ENCODE assay signal across 1 cellular context in genomic region chr2:231685349-231686191, GRCh38.
A peak's percentile ranks its signal among the peaks of the same experiment; 100 is the strongest.
TF ChIP-seq lines count a peak whose summit lies in the region.

No MANE protein-coding gene starts in this region.

TF ChIP-seq in HepG2, 621 proteins besides CTCF, POLR2A, EP300 and RAD21 (continued from another document and continues in another):
- TF ChIP-seq ZNF652 (CRISPR knock-in tag; IDR thresholded peaks at IDR 0.05; ENCODE audit: borderline replicate concordance, low read depth): no peak
- no peak for TF ChIP-seq MLLT10 (CRISPR knock-in tag; IDR thresholded peaks at IDR 0.05)
- no peak for TF ChIP-seq ZNF3 (CRISPR knock-in tag; IDR thresholded peaks at IDR 0.05)
- 0 out of 2 replicates have a peak, but pooled peaks have one; percentile 26 for TF ChIP-seq TBX3 (IDR thresholded peaks at IDR 0.05; ENCODE audit: borderline replicate concordance)
- TF ChIP-seq ZNF883 (CRISPR knock-in tag; IDR thresholded peaks at IDR 0.05; ENCODE audit: not compliant biosample characterization): no peak
- no peak for TF ChIP-seq HNRNPH1 (optimal IDR thresholded peaks at IDR 0.05; ENCODE audit: low read depth, low read length)
- no peak for TF ChIP-seq PCBP2 (optimal IDR thresholded peaks at IDR 0.05; ENCODE audit: low read depth, low read length, poor library complexity, severe bottlenecking)
- no peak for TF ChIP-seq HDAC2 (CRISPR knock-in tag; IDR thresholded peaks at IDR 0.05)
- TF ChIP-seq ZFAT (CRISPR knock-in tag; conservative IDR thresholded peaks at IDR 0.05): no peak
- peak; percentile 64; the same call in 1 of the 2 replicates for TF ChIP-seq ZNF224 (CRISPR knock-in tag; IDR thresholded peaks at IDR 0.05)
- TF ChIP-seq NFAT5 (CRISPR knock-in tag; IDR thresholded peaks at IDR 0.05): no peak
- TF ChIP-seq PHF20 (CRISPR knock-in tag; IDR thresholded peaks at IDR 0.05): no peak; the same call in 1 of the 2 replicates
- TF ChIP-seq ZBTB43 (CRISPR knock-in tag; conservative IDR thresholded peaks at IDR 0.05): no peak
- peak; percentile 59; the same call in 1 of the 2 replicates for TF ChIP-seq SALL1 (CRISPR knock-in tag; IDR thresholded peaks at IDR 0.05)
- peak; percentile 34; the same call in 1 of the 2 replicates for TF ChIP-seq HDAC1 (CRISPR knock-in tag; IDR thresholded peaks at IDR 0.05)
- no peak for TF ChIP-seq ARNT (IDR thresholded peaks at IDR 0.05)
- TF ChIP-seq ZNF816 (CRISPR knock-in tag; IDR thresholded peaks at IDR 0.05; ENCODE audit: borderline replicate concordance): no peak
- no peak for TF ChIP-seq MED13 (CRISPR knock-in tag; IDR thresholded peaks at IDR 0.05)
- 0 out of 2 replicates have a peak, but pooled peaks have one; percentile 36 for TF ChIP-seq UBTF (CRISPR knock-in tag; IDR thresholded peaks at IDR 0.05)
- no peak for TF ChIP-seq ZSCAN30 (CRISPR knock-in tag; IDR thresholded peaks at IDR 0.05)
- no peak for TF ChIP-seq SUZ12 (IDR thresholded peaks at IDR 0.05; ENCODE audit: low read depth, low read length)
- TF ChIP-seq ZNF556 (CRISPR knock-in tag; IDR thresholded peaks at IDR 0.05; ENCODE audit: borderline replicate concordance): 0 out of 2 replicates have a peak, but pooled peaks have one; percentile 34
- no peak for TF ChIP-seq KLF12 (CRISPR knock-in tag; IDR thresholded peaks at IDR 0.05; ENCODE audit: borderline replicate concordance)
- TF ChIP-seq PCBP1 (IDR thresholded peaks at IDR 0.05; ENCODE audit: borderline replicate concordance, low read depth, low read length): 0 out of 2 replicates have a peak, but pooled peaks have one; percentile 13
- TF ChIP-seq GZF1 (CRISPR knock-in tag; IDR thresholded peaks at IDR 0.05): no peak
- peak; percentile 87 for TF ChIP-seq TEAD3 (CRISPR knock-in tag; optimal IDR thresholded peaks at IDR 0.05; ENCODE audit: borderline replicate concordance)
- no peak for TF ChIP-seq GLMP (CRISPR knock-in tag; IDR thresholded peaks at IDR 0.05; ENCODE audit: borderline replicate concordance)
- no peak for TF ChIP-seq NCOA5 (CRISPR knock-in tag; IDR thresholded peaks at IDR 0.05)
- TF ChIP-seq HNRNPK (IDR thresholded peaks at IDR 0.05; ENCODE audit: low read depth, low read length, poor library complexity, severe bottlenecking): no peak
- no peak for TF ChIP-seq ZBTB20 (CRISPR knock-in tag; IDR thresholded peaks at IDR 0.05; ENCODE audit: borderline replicate concordance, low read depth)
- TF ChIP-seq ZBTB25 (CRISPR knock-in tag; IDR thresholded peaks at IDR 0.05): no peak
- TF ChIP-seq RCOR2 (CRISPR knock-in tag; IDR thresholded peaks at IDR 0.05): no peak
- peak; percentile 89 for TF ChIP-seq ZBTB7B (CRISPR knock-in tag; IDR thresholded peaks at IDR 0.05)
- no peak for TF ChIP-seq ZNF766 (CRISPR knock-in tag; IDR thresholded peaks at IDR 0.05; ENCODE audit: borderline replicate concordance)
- 0 out of 2 replicates have a peak, but pooled peaks have one; percentile 7 for TF ChIP-seq ZBTB33 (CRISPR knock-in tag; IDR thresholded peaks at IDR 0.05)
- peak; percentile 18; the same call in 1 of the 2 replicates for TF ChIP-seq ZBTB7A (CRISPR knock-in tag; IDR thresholded peaks at IDR 0.05)
- TF ChIP-seq HNF1B (CRISPR knock-in tag; IDR thresholded peaks at IDR 0.05): no peak
- 0 out of 2 replicates have a peak, but pooled peaks have one; percentile 21 for TF ChIP-seq ZSCAN21 (CRISPR knock-in tag; IDR thresholded peaks at IDR 0.05; ENCODE audit: borderline replicate concordance)
- TF ChIP-seq ATF2 (CRISPR knock-in tag; IDR thresholded peaks at IDR 0.05): no peak
- no peak for TF ChIP-seq ZNF431 (CRISPR knock-in tag; IDR thresholded peaks at IDR 0.05; ENCODE audit: borderline replicate concordance, low read depth)
- TF ChIP-seq PITX1 (CRISPR knock-in tag; IDR thresholded peaks at IDR 0.05): no peak
- TF ChIP-seq ZBTB39 (CRISPR knock-in tag; IDR thresholded peaks at IDR 0.05): peak; percentile 40; the same call in 1 of the 2 replicates
- TF ChIP-seq RFX5 (IDR thresholded peaks at IDR 0.05; ENCODE audit: low read depth, low read length): no peak
- peak; percentile 34; the same call in 1 of the 2 replicates for TF ChIP-seq IRF2 (CRISPR knock-in tag; IDR thresholded peaks at IDR 0.05)
- no peak for TF ChIP-seq FIP1L1 (IDR thresholded peaks at IDR 0.05; ENCODE audit: borderline replicate concordance, insufficient read depth, low read depth, low read length)
- TF ChIP-seq ZZZ3 (CRISPR knock-in tag; IDR thresholded peaks at IDR 0.05; ENCODE audit: borderline replicate concordance): no peak
- TF ChIP-seq RBM22 (optimal IDR thresholded peaks at IDR 0.05; ENCODE audit: low read length): no peak
